15 cellular contexts compared by ENCODE assay signal in the genomic region with DNA sequence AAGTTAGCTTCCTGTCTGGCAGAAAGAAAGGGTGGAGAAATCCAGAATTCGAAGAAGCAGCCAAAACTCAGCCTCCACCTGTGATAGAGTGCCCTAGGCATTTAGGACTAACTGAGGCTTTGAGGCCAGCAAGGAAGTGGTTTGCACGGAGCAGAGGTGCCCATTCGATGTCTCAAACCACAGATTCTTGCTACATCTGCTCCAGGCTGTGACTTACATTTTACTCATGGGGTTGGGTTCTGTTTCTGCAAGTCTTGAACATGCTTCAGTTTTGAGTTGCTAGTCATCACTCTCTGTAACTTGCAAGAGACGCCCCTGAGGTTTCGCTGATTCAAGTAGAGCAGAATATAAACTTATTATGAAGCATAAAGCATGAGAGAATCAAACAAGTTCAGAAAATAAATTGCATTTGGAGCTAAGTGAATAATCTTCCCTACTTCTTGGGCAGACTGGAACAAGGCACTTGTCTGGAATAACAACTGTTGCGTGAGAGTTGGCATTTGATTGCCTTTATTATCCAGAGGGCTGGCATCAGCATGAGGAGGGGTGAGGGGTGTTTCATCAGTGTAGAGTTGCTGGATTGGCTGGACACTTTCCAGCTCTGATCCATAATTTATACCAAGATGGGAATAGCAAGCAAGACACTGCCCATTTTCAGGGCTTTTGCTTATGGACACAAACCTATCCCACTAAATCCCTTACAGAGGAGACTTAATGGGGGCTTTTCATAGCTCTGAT.
DNase-seq lines count a peak whose midpoint lies in the region; ATAC-seq and TF ChIP-seq lines count a peak whose summit lies in the region.
"Had no signal": no experiment of that assay in that cellular context is flagged by ENCODE, and none has a peak within 500 bp of the region (broad histone marks: within the 10 kb centered on the region; RNA-seq: fewer than 3 reads in every experiment).

No MANE protein-coding gene starts in this region.

- H3K4me3 Mint-ChIP-seq in activated T-cell treated with anti-CD3 and anti-CD28 coated beads, Interleukin-2, amount 50 U/mL, for 4 hours = no peak overlapping the region
- no peak overlapping the region for H3K4me3 Mint-ChIP-seq in immature natural killer cell
- H3K4me3 Mint-ChIP-seq: nephron progenitor cell had no signal

- H3K4me2 ChIP-seq in DND-41 (ENCODE audit: insufficient read depth, low read length) = no peak overlapping the region

- no peak overlapping the region for H3K27ac Mint-ChIP-seq in immature natural killer cell
- H3K27ac Mint-ChIP-seq: nephron progenitor cell had no signal

- peaks cover 5% of the 10 kb centered on the region for H3K4me1 Mint-ChIP-seq in activated T-cell treated with anti-CD3 and anti-CD28 coated beads, Interleukin-2, amount 50 U/mL, for 4 hours (ENCODE audit: low read depth)
- H3K4me1 Mint-ChIP-seq in immature natural killer cell = no peaks in the 10 kb centered on the region
- H3K4me1 Mint-ChIP-seq: nephron progenitor cell had no signal

- H3K27me3 ChIP-seq in DND-41 (ENCODE audit: insufficient read depth, low read length, poor library complexity) = no peaks in the 10 kb centered on the region
- H3K27me3 ChIP-seq in foreskin keratinocyte = no peaks in the 10 kb centered on the region
- H3K27me3 ChIP-seq: BLaER1 treated with 17β-estradiol and CSF1 and Interleukin-3, amounts not matched to agents 10 nM and 100 nM had no signal

- DNase-seq in DND-41 = peak; percentile 46
- peak; percentile 91 for DNase-seq in HPDE6-E6E7 (ENCODE audit: extremely low spot score)
- DNase-seq in activated T-cell treated with anti-CD3 and anti-CD28 coated beads, Interleukin-2, amount 50 U/mL, for 4 hours = no peak
- peak; percentile 99 to 100 for DNase-seq in foreskin keratinocyte
- no peak for DNase-seq in SIG-M5 treated with dmso at 0.1 percent for 504 hours (lab: John Stamatoyannopoulos, UW; ENCODE audit: unreplicated experiment)
- DNase-seq in immature natural killer cell = no peak
- DNase-seq: cerebellar nuclear complex, DMS 273 treated with DMSO at 0.1 percent for 48 hours, NCI-H187 treated with DMSO at 0.1 percent for 48 hours, NCI-H524 treated with DMSO at 0.1 percent for 48 hours, nephron progenitor cell had no signal

- H3K27ac ChIP-seq in DND-41 (ENCODE audit: low read length) (no peak overlapping the region), foreskin keratinocyte (peak overlapping the region; percentile 91)
- H3K27ac ChIP-seq: BLaER1 treated with 17β-estradiol and CSF1 and Interleukin-3, amounts not matched to agents 10 nM and 100 nM had no signal

- H3K4me1 ChIP-seq in DND-41 (ENCODE audit: insufficient read depth, low read length) (peaks cover 7% of the 10 kb centered on the region), foreskin keratinocyte (peaks cover 35% of the 10 kb centered on the region)

- no peaks in the 10 kb centered on the region for H4K20me1 ChIP-seq in DND-41 (ENCODE audit: insufficient read depth, low read length)
- H4K20me1 ChIP-seq: BLaER1 treated with 17β-estradiol and CSF1 and Interleukin-3, amounts not matched to agents 10 nM and 100 nM had no signal

- no peaks in the 10 kb centered on the region for H3K36me3 ChIP-seq in DND-41 (ENCODE audit: insufficient read depth, low read length)
- H3K36me3 ChIP-seq: BLaER1 treated with 17β-estradiol and CSF1 and Interleukin-3, amounts not matched to agents 10 nM and 100 nM had no signal

- H3K9me3 ChIP-seq in DND-41 (ENCODE audit: insufficient read depth, low read length, severe bottlenecking) = no peaks in the 10 kb centered on the region

- ATAC-seq in DND-41 (ENCODE audit: insufficient read depth, low read depth) = peak; percentile 97
- peak; percentile 78 to 79 for ATAC-seq in activated T-cell treated with anti-CD3 and anti-CD28 coated beads, Interleukin-2, amount 50 U/mL, for 4 hours
- ATAC-seq in foreskin keratinocyte = peak; percentile 97
- no peak for ATAC-seq in GM18498 (IDR thresholded peaks at IDR 0.05; ENCODE audit: unreplicated experiment)
- no peak for ATAC-seq in HG02588 (IDR thresholded peaks at IDR 0.05; ENCODE audit: unreplicated experiment)
- ATAC-seq: Panc1 had no signal

- H3K9ac ChIP-seq in DND-41 (ENCODE audit: low read depth, low read length) = no peak overlapping the region
- H3K9ac ChIP-seq: BLaER1 treated with 17β-estradiol and CSF1 and Interleukin-3, amounts not matched to agents 10 nM and 100 nM had no signal

- peaks cover 10% of the 10 kb centered on the region for H3K9me3 Mint-ChIP-seq in activated T-cell treated with anti-CD3 and anti-CD28 coated beads, Interleukin-2, amount 50 U/mL, for 4 hours
- peaks cover 0 to 11% (median 3%) of the 10 kb centered on the region in 6 donors for H3K9me3 Mint-ChIP-seq in immature natural killer cell

- no peak overlapping the region for H2AFZ ChIP-seq in DND-41 (ENCODE audit: low read depth, low read length)

- H3K36me3 Mint-ChIP-seq in activated T-cell treated with anti-CD3 and anti-CD28 coated beads, Interleukin-2, amount 50 U/mL, for 4 hours (ENCODE audit: insufficient read depth) = no peaks in the 10 kb centered on the region
- no peaks in the 10 kb centered on the region for H3K36me3 Mint-ChIP-seq in immature natural killer cell

- peaks cover 2% of the 10 kb centered on the region for H3K27me3 Mint-ChIP-seq in activated T-cell treated with anti-CD3 and anti-CD28 coated beads, Interleukin-2, amount 50 U/mL, for 4 hours (ENCODE audit: low read depth)
- H3K27me3 Mint-ChIP-seq in immature natural killer cell (ENCODE audit: low read depth in 3 of 3) = peaks cover 0 to 5% (median 4%) of the 10 kb centered on the region in 3 donors

- no peaks in the 10 kb centered on the region for H3K79me2 ChIP-seq in DND-41 (ENCODE audit: insufficient read depth, low read length)

- no peak overlapping the region for H3K4me3 ChIP-seq in DND-41 (ENCODE audit: low read depth in 1 of 2, low read length in 2 of 2)
- H3K4me3 ChIP-seq: BLaER1 treated with 17β-estradiol and CSF1 and Interleukin-3, amounts not matched to agents 10 nM and 100 nM had no signal

- no peak for TF ChIP-seq CTCF in DND-41 (IDR thresholded peaks at IDR 0.05; ENCODE audit: borderline replicate concordance, extremely low read depth, low read length, poor library complexity, severe bottlenecking)
- no peak for TF ChIP-seq CTCF in foreskin keratinocyte (conservative IDR thresholded peaks at IDR 0.05)

Comparison
In these comparisons a context has a peak if more than half of its experiments do, and no peak if none do; other contexts are left out.
1. ATAC-seq: peak in DND-41 (single experiment), activated T-cell treated with anti-CD3 and anti-CD28 coated beads, Interleukin-2, amount 50 U/mL, for 4 hours (2 of 2) and foreskin keratinocyte (single experiment); none in GM18498 (single experiment) and HG02588 (single experiment).
2. DNase-seq: peak in DND-41 (single experiment), HPDE6-E6E7 (single experiment) and foreskin keratinocyte (2 of 2); none in activated T-cell treated with anti-CD3 and anti-CD28 coated beads, Interleukin-2, amount 50 U/mL, for 4 hours (single experiment), SIG-M5 treated with dmso at 0.1 percent for 504 hours (single experiment) and immature natural killer cell (0 of 3).